1 cellular context compared by ENCODE assay signal in the genomic region with DNA sequence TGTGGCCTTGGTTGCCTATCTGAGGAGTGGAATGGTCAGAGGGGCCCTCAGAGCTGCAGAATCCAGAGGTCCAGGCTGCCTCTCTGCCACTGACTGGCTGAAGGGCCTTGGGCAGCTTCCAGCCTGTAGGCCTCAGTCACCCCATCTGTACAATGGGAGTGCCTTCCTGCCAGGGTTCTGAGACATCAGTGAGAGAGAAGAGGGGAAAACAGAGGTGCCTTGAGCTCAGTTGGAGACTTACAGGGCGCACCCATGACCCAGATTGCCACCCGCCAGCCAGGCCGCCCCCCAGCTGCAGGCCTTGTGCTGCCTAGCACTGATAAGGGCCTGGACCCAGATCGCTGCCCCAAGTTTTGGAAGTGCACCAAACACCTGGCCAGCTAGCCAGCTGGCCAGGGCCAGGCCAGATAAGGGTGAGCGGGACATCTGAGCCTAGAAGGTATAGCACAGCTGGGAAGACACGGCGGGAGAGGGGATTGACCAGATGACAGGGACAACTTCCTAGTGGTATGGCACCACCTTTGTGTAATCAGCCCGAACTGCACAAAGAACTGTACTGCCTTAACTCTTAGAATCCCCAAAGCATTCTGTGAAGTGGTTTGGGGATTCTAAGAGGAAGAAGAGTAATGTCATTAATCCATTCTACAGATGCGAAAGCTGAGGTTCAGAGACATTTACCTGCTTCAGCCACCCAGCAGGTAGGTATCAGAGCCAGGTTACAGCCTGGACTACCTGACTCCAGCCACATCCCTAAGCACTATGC.
A peak's percentile ranks its signal among the peaks of the same experiment; 100 is the strongest.
TF ChIP-seq lines count a peak whose summit lies in the region.

No MANE protein-coding gene starts in this region.

TF ChIP-seq in H1, 55 proteins besides CTCF, POLR2A, EP300 and RAD21:
- TF ChIP-seq JUN (IDR thresholded peaks at IDR 0.05; ENCODE audit: low read depth, low read length) (no peak), HDAC2 (IDR thresholded peaks at IDR 0.05; ENCODE audit: borderline replicate concordance in 1 of 2, low read depth in 2 of 2, low read length in 2 of 2) (no peak), KDM1A (IDR thresholded peaks at IDR 0.05; ENCODE audit: borderline replicate concordance, low read length) (0 out of 2 replicates have a peak, but pooled peaks have one; percentile 28)
